8 cellular contexts compared by ENCODE assay signal in the genomic region with DNA sequence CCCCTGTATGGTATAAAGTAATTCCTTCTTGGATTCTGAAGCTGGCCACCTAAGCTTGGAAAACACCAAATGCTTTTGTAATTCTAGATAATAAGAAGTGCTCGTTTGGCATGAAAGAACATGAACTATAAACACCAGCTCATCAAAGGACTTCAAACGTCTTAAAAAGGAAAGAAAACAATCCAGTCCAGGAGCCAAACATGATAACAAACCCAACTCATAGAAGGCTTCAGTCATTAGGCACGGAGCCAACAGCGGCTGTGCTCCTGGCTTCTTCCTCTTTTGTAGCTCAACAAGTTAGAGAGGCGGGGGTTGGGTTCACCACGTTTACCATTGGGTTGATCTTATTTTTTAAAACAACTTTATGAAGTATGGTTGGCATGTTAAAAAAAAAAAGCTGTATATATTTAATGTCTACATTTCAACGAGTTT. TPM values are rescaled to one million over a fixed set of nuclear protein-coding genes. Genes with fewer than 3 reads are reported as not detected.
DNase-seq lines count a peak whose midpoint lies in the region; ATAC-seq and TF ChIP-seq lines count a peak whose summit lies in the region.

No MANE protein-coding gene starts in this region.

- H2AFZ ChIP-seq in HCT116 (ENCODE audit: low read depth, low read length, poor library complexity, severe bottlenecking) (peak overlapping the region; percentile 74), mesenchymal stem cell (ENCODE audit: low read depth, low read length) (no peak overlapping the region)

- H3K9ac ChIP-seq in HCT116 (ENCODE audit: low read length): peak overlapping the region; percentile 66
- peak overlapping the region; percentile 78 for H3K9ac ChIP-seq in mesenchymal stem cell (ENCODE audit: low read length)

- POLR2A ChIA-PET in CD8-positive, alpha-beta memory T cell (lab: Charles Lee): no interaction called here
- POLR2A ChIA-PET in HCT116 (lab: Charles Lee) (interaction anchor here (0.9 kb wide), 1 partner anchor 74 kb away, joined by 4 read pairs; no protein-coding TSS in a partner anchor), MCF 10A (lab: Yijun Ruan, JAX) (interaction anchor here (0.6 to 1.4 kb wide), 5 partner anchors 34 to 164 kb away, joined by 3 to 4 read pairs (median 3); no protein-coding TSS in a partner anchor)

- peaks cover 27 to 35% (median 33%) of the 10 kb centered on the region in 3 donors for H3K4me1 Mint-ChIP-seq in CD8-positive, alpha-beta memory T cell
- peaks cover 15% of the 10 kb centered on the region for H3K4me1 Mint-ChIP-seq in MCF 10A (ENCODE audit: insufficient read depth, unreplicated experiment)

- H4K91ac ChIP-seq in mesenchymal stem cell (ENCODE audit: low read length): no peak overlapping the region

- no peaks in the 10 kb centered on the region for H3K27me3 ChIP-seq in CD8-positive, alpha-beta memory T cell (ENCODE audit: insufficient read depth, low read length, poor library complexity, severe bottlenecking)
- H3K27me3 ChIP-seq in HCT116 (ENCODE audit: insufficient read depth, low read length): no peaks in the 10 kb centered on the region
- peaks cover 28 to 29% of the 10 kb centered on the region in 2 experiments for H3K27me3 ChIP-seq in mesenchymal stem cell (ENCODE audit: control insufficient read depth in 1 of 2, insufficient read depth in 1 of 2, low read length in 2 of 2)

- H3K14ac ChIP-seq in mesenchymal stem cell (ENCODE audit: low read length in 2 of 2): no peak overlapping the region

- RAD21 ChIA-PET in HCT116 (lab: Charles Lee; ENCODE audit: low non-redundant PET in 1 of 2, low total read pairs in 2 of 2, uncharacterized antibody in 2 of 2, unreplicated experiment in 2 of 2): no interaction called here

- H3K27me3 Mint-ChIP-seq in CD8-positive, alpha-beta memory T cell: no peaks in the 10 kb centered on the region
- H3K27me3 Mint-ChIP-seq in MCF 10A (ENCODE audit: insufficient read depth, unreplicated experiment): peaks cover 10% of the 10 kb centered on the region

- 45% methylated on average over 5 of the region's 7 CpGs for WGBS in mesenchymal stem cell

- H3K9me2 ChIP-seq in HCT116 (ENCODE audit: insufficient read depth): no peaks in the 10 kb centered on the region

- no peaks in the 10 kb centered on the region for H3K36me3 Mint-ChIP-seq in CD8-positive, alpha-beta memory T cell
- H3K36me3 Mint-ChIP-seq in MCF 10A (ENCODE audit: insufficient read depth, unreplicated experiment): no peaks in the 10 kb centered on the region

- no peak overlapping the region for H2BK120ac ChIP-seq in mesenchymal stem cell (ENCODE audit: low read depth, low read length)

- no peaks in the 10 kb centered on the region for H3K9me3 ChIP-seq in CD8-positive, alpha-beta memory T cell (ENCODE audit: low read length)
- H3K9me3 ChIP-seq in HCT116 (ENCODE audit: control insufficient read depth in 1 of 2, insufficient read depth in 1 of 2, low read depth in 1 of 2, low read length in 2 of 2) (no peaks in the 10 kb centered on the region), mesenchymal stem cell (ENCODE audit: control insufficient read depth, low read length) (no peaks in the 10 kb centered on the region)

- BruUV-seq in HCT116 (replicated peaks; lab: Mats Ljungman, UMichigan) (no TSS peak), MCF 10A (replicated peaks; lab: Mats Ljungman, UMichigan) (no TSS peak)

- H3K4me1 ChIP-seq in CD8-positive, alpha-beta memory T cell (ENCODE audit: insufficient read depth, low read length): peaks cover 53% of the 10 kb centered on the region
- H3K4me1 ChIP-seq in HCT116 (ENCODE audit: control insufficient read depth in 1 of 2, insufficient read depth in 2 of 2, low read length in 2 of 2) (peaks cover 49 to 81% of the 10 kb centered on the region in 2 experiments), mesenchymal stem cell (ENCODE audit: control insufficient read depth, insufficient read depth, low read depth, low read length) (peaks cover 4% of the 10 kb centered on the region)

- intact Hi-C loops in HCT116 (cut with micrococcal nuclease) (no loop called here), MCF 10A (cut with micrococcal nuclease) (loop anchor here (2.0 kb wide), 1 partner anchor 75 kb away; a partner anchor contains a TSS)

- no peak overlapping the region for H2AK5ac ChIP-seq in mesenchymal stem cell (ENCODE audit: low read length, severe bottlenecking)

- TF ChIP-seq CTCF in HCT116 (IDR thresholded peaks at IDR 0.05 in 2 of 3, conservative IDR thresholded peaks at IDR 0.05 in 1 of 3; ENCODE audit: borderline replicate concordance in 1 of 3, insufficient read depth in 1 of 3, low read depth in 2 of 3, low read length in 2 of 3) (no peak), MCF 10A (IDR thresholded peaks at IDR 0.05; ENCODE audit: unreplicated experiment) (no peak)

- no peak overlapping the region for H2BK15ac ChIP-seq in mesenchymal stem cell (ENCODE audit: low read depth, poor library complexity, severe bottlenecking)

- H4K20me1 ChIP-seq in HCT116 (ENCODE audit: insufficient read depth): no peaks in the 10 kb centered on the region

- no peak overlapping the region for H3K4ac ChIP-seq in mesenchymal stem cell (ENCODE audit: low read depth in 1 of 2, low read length in 2 of 2)

- no peaks in the 10 kb centered on the region for H3K36me3 ChIP-seq in CD8-positive, alpha-beta memory T cell (ENCODE audit: insufficient read depth, low read length)
- H3K36me3 ChIP-seq in HCT116 (ENCODE audit: control insufficient read depth in 1 of 2, insufficient read depth in 2 of 2, low read length in 2 of 2) (no peaks in the 10 kb centered on the region), mesenchymal stem cell (ENCODE audit: control insufficient read depth in 1 of 2, insufficient read depth in 2 of 2, low read depth in 1 of 2, low read length in 2 of 2) (no peaks in the 10 kb centered on the region)

- H4K8ac ChIP-seq in mesenchymal stem cell (ENCODE audit: low read length): no peak overlapping the region

- no peak overlapping the region for H3K23ac ChIP-seq in mesenchymal stem cell (ENCODE audit: low read length in 2 of 2)

- H2BK5ac ChIP-seq in mesenchymal stem cell (ENCODE audit: low read depth, low read length, poor library complexity, severe bottlenecking): no peak overlapping the region

- CTCF ChIA-PET in CD8-positive, alpha-beta memory T cell (lab: Charles Lee): no interaction called here
- CTCF ChIA-PET in HCT116 (lab: Charles Lee) (interaction anchor here (1.1 kb wide), 1 partner anchor 21 kb away, joined by 4 read pairs; no protein-coding TSS in a partner anchor), MCF 10A (lab: Yijun Ruan, JAX) (interaction anchor here (1.0 kb wide), 2 partner anchors 18 to 171 kb away, joined by 4 to 7 read pairs; no protein-coding TSS in a partner anchor)

- TF ChIP-seq POLR2A in HCT116 (IDR thresholded peaks at IDR 0.05; ENCODE audit: borderline replicate concordance, extremely low read depth, insufficient read depth, insufficient read length): no peak

- H3K27ac Mint-ChIP-seq in CD8-positive, alpha-beta memory T cell: peak overlapping the region in 7 of 8 donors; percentile 68 to 99 (median 87)
- H3K27ac Mint-ChIP-seq in MCF 10A (ENCODE audit: low read depth, unreplicated experiment): peak overlapping the region; percentile 87

- H3K4me3 ChIP-seq in CD8-positive, alpha-beta memory T cell (ENCODE audit: low read length): peak overlapping the region; percentile 65
- H3K4me3 ChIP-seq in HCT116 (replicated peaks in 1 of 2; ENCODE audit: low read depth in 1 of 2, low read length in 2 of 2) (peak overlapping the region; percentile 39 to 55), mesenchymal stem cell (ENCODE audit: insufficient read depth in 1 of 2, low read depth in 1 of 2, low read length in 2 of 2) (peak overlapping the region in 1 of 2 experiments; percentile 76)

- H3K4me2 ChIP-seq in HCT116 (ENCODE audit: low read length) (peak overlapping the region; percentile 85), mesenchymal stem cell (ENCODE audit: low read length, poor library complexity, severe bottlenecking) (no peak overlapping the region)

- 0 out of 2 replicates have a peak, but pooled peaks have one; percentile 6 for TF ChIP-seq RAD21 in HCT116 (IDR thresholded peaks at IDR 0.05; ENCODE audit: low read depth)

- H3K27ac ChIP-seq in CD8-positive, alpha-beta memory T cell (ENCODE audit: low read depth, low read length): peak overlapping the region; percentile 67
- H3K27ac ChIP-seq in HCT116 (ENCODE audit: low read depth, low read length) (peak overlapping the region; percentile 82), mesenchymal stem cell (ENCODE audit: low read length, poor library complexity, severe bottlenecking) (no peak overlapping the region)

- H3K79me1 ChIP-seq in mesenchymal stem cell (replicated peaks; ENCODE audit: low read length, poor library complexity, severe bottlenecking): no peaks in the 10 kb centered on the region

- no peaks in the 10 kb centered on the region for H3K79me2 ChIP-seq in HCT116 (ENCODE audit: insufficient read depth, low read length)

- H2BK12ac ChIP-seq in mesenchymal stem cell (ENCODE audit: low read length in 2 of 2): no peak overlapping the region

- peak in 3 of 5 donors; percentile 9 to 68 (median 53) for DNase-seq in CD8-positive, alpha-beta memory T cell
- peak; percentile 78 for DNase-seq in HCT116 (ENCODE audit: low read depth, low spot score)
- peak; percentile 97 for DNase-seq in RPMI8226
- peak; percentile 58 for DNase-seq in MCF 10A (ENCODE audit: unreplicated experiment)
- DNase-seq in mesenchymal stem cell: peak; percentile 50
- DNase-seq in NCI-H526 (lab: John Stamatoyannopoulos, UW): no peak

- no peak overlapping the region for H3K18ac ChIP-seq in mesenchymal stem cell (ENCODE audit: low read depth in 1 of 2, low read length in 2 of 2)

- peak overlapping the region; percentile 53 to 91 (median 71) for H3K4me3 Mint-ChIP-seq in CD8-positive, alpha-beta memory T cell
- H3K4me3 Mint-ChIP-seq in MCF 10A (ENCODE audit: unreplicated experiment): peak overlapping the region; percentile 74

- ATAC-seq in HCT116 (peak; percentile 4; the same call in 1 of the 2 replicates), HG02610 (IDR thresholded peaks at IDR 0.05; ENCODE audit: unreplicated experiment) (no peak), HG02884 (IDR thresholded peaks at IDR 0.05; ENCODE audit: unreplicated experiment) (no peak)

- no peaks in the 10 kb centered on the region for H3K9me3 Mint-ChIP-seq in CD8-positive, alpha-beta memory T cell
- H3K9me3 Mint-ChIP-seq in MCF 10A (ENCODE audit: unreplicated experiment): no peaks in the 10 kb centered on the region

TF ChIP-seq in HCT116, 20 proteins besides CTCF, POLR2A, EP300 and RAD21 (continues in another document):
- peak; percentile 97 for TF ChIP-seq TCF7L2 (IDR thresholded peaks at IDR 0.05; ENCODE audit: borderline replicate concordance, extremely low read depth, insufficient read depth, insufficient read length)
- no peak for TF ChIP-seq SIN3A (IDR thresholded peaks at IDR 0.05; ENCODE audit: low read depth)
- no peak for TF ChIP-seq EZH2 (IDR thresholded peaks at IDR 0.05)
- peak; percentile 60 for TF ChIP-seq SP1 (IDR thresholded peaks at IDR 0.05; ENCODE audit: low read depth)

RNA-seq across cellular contexts. Expression of a gene that starts 56.4 kb away (rescaled TPM):
- under 1 TPM; 0.71 to 0.77 TPM for total RNA-seq in CD8-positive, alpha-beta memory T cell
- 0.58 TPM for polyA plus RNA-seq in CD8-positive, alpha-beta memory T cell
- total RNA-seq in HCT116 (2021; ENCODE audit: unreplicated experiment): 13.0 TPM
- polyA plus RNA-seq in HCT116 (2012): 9.9 and 11.2 TPM in 2 replicates
- 21.7 and 25.5 TPM in 2 replicates for total RNA-seq in MCF 10A (2022)
- 2.7 TPM for polyA plus RNA-seq in mesenchymal stem cell (2013, experiment 1 of 2)
- polyA plus RNA-seq in mesenchymal stem cell (2013, experiment 2 of 2): 2.6 TPM

Comparison
In these comparisons a context has a peak if more than half of its experiments do, and no peak if none do; other contexts are left out.
1. DNase-seq: peak in CD8-positive, alpha-beta memory T cell (3 of 5), HCT116 (single experiment), RPMI8226 (single experiment), MCF 10A (single experiment) and mesenchymal stem cell (single experiment); none in NCI-H526 (0 of 2).